ENCODE assay signal across 26 cellular contexts in the genomic region with DNA sequence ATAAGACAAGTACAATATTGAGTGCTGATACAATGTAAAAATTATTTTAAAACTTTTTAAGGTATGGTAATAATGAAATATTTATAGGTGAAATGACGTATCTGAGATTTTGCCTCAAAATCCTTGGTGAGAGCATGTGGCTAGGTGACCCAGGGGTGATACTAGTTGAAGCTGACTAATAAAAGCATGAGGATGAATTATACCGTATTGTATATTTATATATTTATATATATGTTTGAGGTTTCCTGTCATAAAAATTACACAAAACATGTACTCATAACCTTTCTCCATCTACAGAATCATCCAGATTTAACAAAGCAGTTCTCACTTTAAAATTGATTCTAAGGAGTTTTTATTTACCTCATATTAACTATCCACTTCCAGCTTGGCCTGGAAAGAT.
"Had no signal": no experiment of that assay in that cellular context is flagged by ENCODE, and none has a peak within 500 bp of the region (broad histone marks: within the 10 kb centered on the region; RNA-seq: fewer than 3 reads in every experiment).

No MANE protein-coding gene starts in this region.

- H3K9ac ChIP-seq: neural progenitor cell, parathyroid adenoma had no signal

- H3K9me3 ChIP-seq: neutrophil, right atrium auricular region, right lobe of liver, thoracic aorta, tibial nerve, uterus had no signal

- H3K4me3 Mint-ChIP-seq: mesothelial cell of epicardium; naive B cell; natural killer cell; nephron progenitor cell; neural progenitor cell; stimulated activated effector memory CD8-positive, alpha-beta T cell treated with anti-CD3 and anti-CD28 coated beads, Interleukin-12 subunit alpha, Interleukin-12 subunit beta, amount 100 ng/mL, for 72 hours; stimulated activated naive CD8-positive, alpha-beta T cell treated with anti-CD3 and anti-CD28 coated beads, Interleukin-15, Interleukin-2, amounts not matched to agents 100 ng/mL and 50 ng/mL, for 24 hours; type B pancreatic cell had no signal

- H3K79me2 ChIP-seq: hepatocyte, parathyroid adenoma had no signal

- H3K36me3 Mint-ChIP-seq: natural killer cell; stimulated activated effector memory CD8-positive, alpha-beta T cell treated with anti-CD3 and anti-CD28 coated beads, Interleukin-12 subunit alpha, Interleukin-12 subunit beta, amount 100 ng/mL, for 72 hours had no signal

- H2AFZ ChIP-seq: hepatocyte, neural progenitor cell, parathyroid adenoma had no signal

- H3K4me1 ChIP-seq: left ventricle myocardium inferior, parathyroid adenoma, right atrium auricular region, right lobe of liver, suprapubic skin, tibial nerve, uterus had no signal

- H3K27ac Mint-ChIP-seq: mesothelial cell of epicardium; natural killer cell; nephron progenitor cell; neural progenitor cell; stimulated activated effector memory CD8-positive, alpha-beta T cell treated with anti-CD3 and anti-CD28 coated beads, Interleukin-12 subunit alpha, Interleukin-12 subunit beta, amount 100 ng/mL, for 72 hours; stimulated activated naive CD8-positive, alpha-beta T cell treated with anti-CD3 and anti-CD28 coated beads, Interleukin-15, Interleukin-2, amounts not matched to agents 100 ng/mL and 50 ng/mL, for 24 hours; type B pancreatic cell had no signal

- H3K4me1 Mint-ChIP-seq: mesothelial cell of epicardium, nephron progenitor cell, neural progenitor cell had no signal

- H3K4me2 ChIP-seq: hepatocyte, neural progenitor cell had no signal

- H3K27me3 ChIP-seq: hepatocyte, neural progenitor cell, neutrophil, right atrium auricular region, right lobe of liver, suprapubic skin, tibial nerve, uterus had no signal

- H3K27ac ChIP-seq: hepatocyte, left ventricle myocardium inferior, neural progenitor cell, neutrophil, parathyroid adenoma, right atrium auricular region, right lobe of liver, suprapubic skin, thoracic aorta, tibial nerve, uterus had no signal

- H3K36me3 ChIP-seq: left ventricle myocardium inferior, neural progenitor cell, neutrophil, right atrium auricular region, right lobe of liver, suprapubic skin, thoracic aorta, uterus had no signal

- DNase-seq: islet precursor cell; left ventricle myocardium inferior; mesendoderm; naive B cell; natural killer cell; nephron progenitor cell; occipital lobe; right lobe of liver; stimulated activated CD4-positive, alpha-beta T cell treated with anti-CD3 and anti-CD28 coated beads, Interleukin-12 subunit alpha, Interleukin-12 subunit beta, amount 100 ng/mL, for 4 hours; stimulated activated CD4-positive, alpha-beta T cell treated with anti-CD3 and anti-CD28 coated beads, Interleukin-15, amount 100 ng/mL, for 24 hours; stimulated activated CD4-positive, alpha-beta T cell treated with anti-CD3 and anti-CD28 coated beads, Interleukin-4, amount 100 ng/mL, for 24 hours; stimulated activated naive CD4-positive, alpha-beta T cell; uterus had no signal

- H3K4me3 ChIP-seq: hepatocyte, left ventricle myocardium inferior, lung, neural progenitor cell, right atrium auricular region, right lobe of liver, suprapubic skin, thoracic aorta, tibial nerve, uterus had no signal

- H3K27me3 Mint-ChIP-seq: naive B cell; stimulated activated naive CD8-positive, alpha-beta T cell treated with anti-CD3 and anti-CD28 coated beads, Interleukin-15, Interleukin-2, amounts not matched to agents 100 ng/mL and 50 ng/mL, for 24 hours; type B pancreatic cell had no signal
